ENCODE assay signal across 8 cellular contexts in genomic region chr12:49069507-49070346, GRCh38. TPM values are rescaled to one million over a fixed set of nuclear protein-coding genes. Genes with fewer than 3 reads are reported as not detected.
DNase-seq lines count a peak whose midpoint lies in the region; ATAC-seq and TF ChIP-seq lines count a peak whose summit lies in the region.

Gene RHEBL1 (minus strand): TSS chr12:49069979. CDS start chr12:49069785, 194 bp downstream.

- no peaks in the 10 kb centered on the region for H3K4me1 ChIP-seq in BE2C

- peak; percentile 67 for TF ChIP-seq POLR2A in GM19193 (IDR thresholded peaks at IDR 0.05; ENCODE audit: extremely low read depth, insufficient read depth, insufficient read length)

- H3K27me3 ChIP-seq in BE2C: no peaks in the 10 kb centered on the region

- peak; percentile 99 for ATAC-seq in HG03432 (IDR thresholded peaks at IDR 0.05; ENCODE audit: unreplicated experiment)
- peak; percentile 100 for ATAC-seq in activated CD4-positive, CD25-positive, alpha-beta regulatory T cell treated with anti-CD3 and anti-CD28 coated beads, Interleukin-2, amount 50 U/mL, for 24 hours

- no peak for TF ChIP-seq CTCF in BE2C (IDR thresholded peaks at IDR 0.05; ENCODE audit: low read depth, low read length)

- H3K9me3 ChIP-seq in BE2C: no peaks in the 10 kb centered on the region

- H3K36me3 ChIP-seq in BE2C: no peaks in the 10 kb centered on the region

- H3K4me3 ChIP-seq in BE2C (ENCODE audit: low read depth, low read length): peak within 1 kb of the TSS; percentile 89

- peak; percentile 100 for DNase-seq in BE2C
- DNase-seq in NCI-H446 treated with DMSO at 0.1 percent for 48 hours (lab: John Stamatoyannopoulos, UW): peak; percentile 91
- DNase-seq in cerebellar nuclear complex (lab: John Stamatoyannopoulos, UW): peak; percentile 36 to 80
- DNase-seq in kidney glomerular epithelial cell (lab: John Stamatoyannopoulos, UW): peak; percentile 94
- peak; percentile 95 to 98 (median 98) for DNase-seq in stimulated activated CD4-positive, alpha-beta T cell treated with anti-CD3 and anti-CD28 coated beads, Interleukin-1b, Interleukin-23, amount 100 ng/mL, for 24 hours (ENCODE audit: low read depth in 4 of 4, low spot score in 1 of 4)

RNA-seq across cellular contexts. Expression of gene RHEBL1, which starts in this region (rescaled TPM):
- polyA plus RNA-seq in BE2C (2012; ENCODE audit: insufficient read depth, insufficient read length, low read depth): 3.7 TPM

Comparison
In these comparisons a context has a peak if more than half of its experiments do, and no peak if none do; other contexts are left out.
1. Peak in every context shown above with its lines: DNase-seq, ATAC-seq and H3K4me3 ChIP-seq.